Comparison of ENCODE assay signal across 16 cellular contexts in the genomic region with DNA sequence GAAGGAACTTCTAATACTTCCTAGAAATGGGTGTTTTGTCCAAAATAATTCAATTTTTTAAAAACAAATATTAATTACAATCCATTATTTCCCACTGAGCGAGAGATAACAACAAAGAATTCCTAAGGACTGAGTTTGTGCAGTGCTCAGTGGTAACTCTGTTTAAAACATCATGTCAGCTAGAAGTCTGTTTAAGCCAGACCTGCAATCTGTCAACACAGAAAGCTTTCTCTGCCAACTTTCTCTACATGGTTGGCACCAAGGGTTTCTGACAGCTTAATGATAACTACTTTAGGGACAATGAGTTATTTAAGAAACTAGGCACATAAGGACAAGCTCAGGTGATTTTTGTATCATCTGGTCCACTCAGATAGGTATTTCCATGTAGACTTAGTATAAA.
A peak's percentile ranks its signal among the peaks of the same experiment; 100 is the strongest.
DNase-seq lines count a peak whose midpoint lies in the region; ATAC-seq, FAIRE-seq and TF ChIP-seq lines count a peak whose summit lies in the region.
"Had no signal": no experiment of that assay in that cellular context is flagged by ENCODE, and none has a peak within 500 bp of the region (broad histone marks: within the 10 kb centered on the region; RNA-seq: fewer than 3 reads in every experiment).

No MANE protein-coding gene starts in this region.

- TF ChIP-seq CTCF in left ventricle myocardium inferior (IDR thresholded peaks at IDR 0.05; ENCODE audit: borderline replicate concordance) (no peak), pancreas (IDR thresholded peaks at IDR 0.05) (no peak)

- ATAC-seq in Right ventricle myocardium superior (ENCODE audit: poor library complexity) (peak; percentile 90), pancreas (peak; percentile 61 to 81 (median 64)), GM18498 (IDR thresholded peaks at IDR 0.05; ENCODE audit: unreplicated experiment) (no peak), HG03175 (IDR thresholded peaks at IDR 0.05; ENCODE audit: unreplicated experiment) (no peak)
- ATAC-seq: GM12878 had no signal

- peaks cover 15% of the 10 kb centered on the region for H3K4me1 ChIP-seq in left ventricle myocardium inferior
- peaks cover 12 to 26% (median 18%) of the 10 kb centered on the region in 3 donors for H3K4me1 ChIP-seq in pancreas
- H3K4me1 ChIP-seq: HAP-1 had no signal

- FAIRE-seq in pancreas (lab: Jason Lieb, UNC): no peak
- FAIRE-seq: GM12878, H1, HTR-8/SVneo had no signal

- intact Hi-C loops in Right ventricle myocardium superior (cut with DNase I) (no loop called here), cardiac septum (cut with DNase I) (loop anchor here (2.0 kb wide), 1 partner anchor 208 kb away; no protein-coding TSS in a partner anchor), left ventricle myocardium inferior (cut with micrococcal nuclease) (no loop called here), pancreas (cut with DNase I) (no loop called here)

- H3K27me3 ChIP-seq in left ventricle myocardium inferior (ENCODE audit: low read depth) (no peaks in the 10 kb centered on the region), pancreas (no peaks in the 10 kb centered on the region)

- peak overlapping the region; percentile 50 for H3K4me3 ChIP-seq in left ventricle myocardium inferior
- H3K4me3 ChIP-seq in pancreas: no peak overlapping the region
- H3K4me3 ChIP-seq: GM12878, HAP-1 had no signal

- DNase-seq in Right ventricle myocardium superior (no peak), cardiac septum (ENCODE audit: low spot score) (no peak), cerebellum (ENCODE audit: low spot score) (peak; percentile 9), left ventricle myocardium inferior (no peak), pancreas (no peak), SKM-1 treated with dmso at 0.1 percent for 144 hours (lab: John Stamatoyannopoulos, UW; ENCODE audit: unreplicated experiment) (no peak)
- DNase-seq: ACHN; C1 segment of cervical spinal cord; CD4-positive, alpha-beta memory T cell; DMS79 had no signal

- peaks cover 55% of the 10 kb centered on the region for H3K36me3 ChIP-seq in left ventricle myocardium inferior
- peaks cover 2 to 13% (median 3%) of the 10 kb centered on the region in 3 donors for H3K36me3 ChIP-seq in pancreas

- H3K27ac ChIP-seq in left ventricle myocardium inferior (replicated peaks): peak overlapping the region; percentile 66
- H3K27ac ChIP-seq in pancreas: no peak overlapping the region

- WGBS in pancreas, 2 donors: 35 to 37% methylated on average over 1 of the region's 1 CpG

- H3K9me3 ChIP-seq in left ventricle myocardium inferior (replicated peaks): no peaks in the 10 kb centered on the region
- H3K9me3 ChIP-seq in pancreas: no peaks in the 10 kb centered on the region
- H3K9me3 ChIP-seq: HAP-1 had no signal

Comparison
In these comparisons a context has a peak if more than half of its experiments do, and no peak if none do; other contexts are left out.
1. ATAC-seq: peak in Right ventricle myocardium superior (single experiment) and pancreas (4 of 4); none in GM18498 (single experiment) and HG03175 (single experiment).